In the genomic region with DNA sequence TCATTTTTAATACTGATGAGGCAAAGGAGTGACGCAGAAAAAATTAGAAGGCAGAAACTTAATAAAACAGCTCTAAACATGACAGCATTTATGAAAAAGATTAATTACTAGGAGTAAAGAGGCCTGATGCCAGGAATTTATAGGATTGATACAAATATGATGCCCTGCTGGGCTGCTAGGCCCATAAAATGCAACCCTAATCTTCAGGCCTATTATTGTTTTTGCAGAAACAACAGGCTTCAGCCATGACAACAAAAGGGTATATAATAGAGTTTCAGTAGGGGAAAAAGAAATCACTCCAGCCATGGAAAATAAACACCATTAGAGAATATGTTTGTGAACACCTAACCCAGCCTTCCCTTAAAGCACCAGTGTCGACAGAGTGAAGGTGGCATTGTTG, we compare ENCODE assay signal across 21 cellular contexts. TPM values are rescaled to one million over a fixed set of nuclear protein-coding genes. Genes with fewer than 3 reads are reported as not detected.
DNase-seq lines count a peak whose midpoint lies in the region; TF ChIP-seq lines count a peak whose summit lies in the region.
"Had no signal": no experiment of that assay in that cellular context is flagged by ENCODE, and none has a peak within 500 bp of the region (broad histone marks: within the 10 kb centered on the region; RNA-seq: fewer than 3 reads in every experiment).

No MANE protein-coding gene starts in this region.

- H3K9me3 ChIP-seq in endodermal cell (ENCODE audit: control insufficient read depth, low read length): no peaks in the 10 kb centered on the region
- H3K9me3 ChIP-seq: MG63 had no signal

- DNase-seq in NCI-H1105 treated with DMSO at 0.1 percent for 48 hours (lab: John Stamatoyannopoulos, UW): peak; percentile 11
- DNase-seq in NCI-H1105 (lab: John Stamatoyannopoulos, UW): no peak
- DNase-seq in NCI-H146 (lab: John Stamatoyannopoulos, UW): peak; percentile 41
- peak; percentile 32 for DNase-seq in NCI-H345 (lab: John Stamatoyannopoulos, UW)
- no peak for DNase-seq in endodermal cell
- no peak for DNase-seq in SW480 (ENCODE audit: low spot score)
- DNase-seq in activated T-helper 2 cell treated with anti-CD3 and anti-CD28 coated beads, Interferon-gamma antibody, Interleukin-2, Interleukin-4, amounts not matched to agents 10 μg/mL and 5 μg/mL and 100 μg/mL, durations not matched to agents 14 hours and 24 hours and 36 hours (ENCODE audit: low spot score): no peak
- DNase-seq in substantia nigra (lab: John Stamatoyannopoulos, UW): no peak
- DNase-seq: 8988T; CD4-positive, alpha-beta memory T cell; DMS79 treated with DMSO at 0.1 percent for 48 hours; HFFc6; Karpas-422; MG63; NCI-H1092; NCI-H2029 treated with DMSO at 0.1 percent for 48 hours; NCI-H510A; OCI-M1; SHP77 treated with DMSO at 0.1 percent for 48 hours had no signal

- no peaks in the 10 kb centered on the region for H3K27me3 ChIP-seq in endodermal cell (ENCODE audit: control insufficient read depth, insufficient read depth, low read length, poor library complexity, severe bottlenecking)
- H3K27me3 ChIP-seq: MG63 had no signal

- TF ChIP-seq CTCF in endodermal cell (conservative IDR thresholded peaks at IDR 0.05): no peak

- no peak overlapping the region for H3K4me3 ChIP-seq in endodermal cell (ENCODE audit: low read length)
- H3K4me3 ChIP-seq: MG63 had no signal

- H3K36me3 ChIP-seq in endodermal cell (ENCODE audit: control insufficient read depth, insufficient read depth, low read length): no peaks in the 10 kb centered on the region
- H3K36me3 ChIP-seq: MG63 had no signal

- H3K27ac ChIP-seq in endodermal cell (ENCODE audit: low read depth, low read length) (peak overlapping the region; percentile 25), substantia nigra (ENCODE audit: low read depth, low read length, poor library complexity, severe bottlenecking) (no peak overlapping the region)

- no peaks in the 10 kb centered on the region for H3K36me3 Mint-ChIP-seq in endodermal cell (ENCODE audit: low read depth)
- no peaks in the 10 kb centered on the region for H3K36me3 Mint-ChIP-seq in activated T-helper 2 cell treated with anti-CD3 and anti-CD28 coated beads, Interferon-gamma antibody, Interleukin-2, Interleukin-4, amounts not matched to agents 10 μg/mL and 5 μg/mL and 100 μg/mL, durations not matched to agents 14 hours and 24 hours and 36 hours (ENCODE audit: low read depth)
- H3K36me3 Mint-ChIP-seq: CD4-positive, alpha-beta memory T cell had no signal

- H3K4me3 Mint-ChIP-seq in endodermal cell: no peak overlapping the region
- no peak overlapping the region for H3K4me3 Mint-ChIP-seq in activated T-helper 2 cell treated with anti-CD3 and anti-CD28 coated beads, Interferon-gamma antibody, Interleukin-2, Interleukin-4, amounts not matched to agents 10 μg/mL and 5 μg/mL and 100 μg/mL, durations not matched to agents 14 hours and 24 hours and 36 hours (ENCODE audit: low read depth)
- H3K4me3 Mint-ChIP-seq: CD4-positive, alpha-beta memory T cell; HFFc6 had no signal

- no peaks in the 10 kb centered on the region for H3K9me3 Mint-ChIP-seq in endodermal cell
- no peaks in the 10 kb centered on the region for H3K9me3 Mint-ChIP-seq in activated T-helper 2 cell treated with anti-CD3 and anti-CD28 coated beads, Interferon-gamma antibody, Interleukin-2, Interleukin-4, amounts not matched to agents 10 μg/mL and 5 μg/mL and 100 μg/mL, durations not matched to agents 14 hours and 24 hours and 36 hours

- no peak overlapping the region for H3K9ac ChIP-seq in endodermal cell (ENCODE audit: extremely low read depth, low read length, poor library complexity, severe bottlenecking)

- H3K4me1 Mint-ChIP-seq in endodermal cell: peaks cover 18% of the 10 kb centered on the region
- no peaks in the 10 kb centered on the region for H3K4me1 Mint-ChIP-seq in activated T-helper 2 cell treated with anti-CD3 and anti-CD28 coated beads, Interferon-gamma antibody, Interleukin-2, Interleukin-4, amounts not matched to agents 10 μg/mL and 5 μg/mL and 100 μg/mL, durations not matched to agents 14 hours and 24 hours and 36 hours (ENCODE audit: low read depth)
- H3K4me1 Mint-ChIP-seq: CD4-positive, alpha-beta memory T cell had no signal

- H3K27me3 Mint-ChIP-seq in endodermal cell (ENCODE audit: insufficient read depth): peaks cover 2% of the 10 kb centered on the region
- H3K27me3 Mint-ChIP-seq in activated T-helper 2 cell treated with anti-CD3 and anti-CD28 coated beads, Interferon-gamma antibody, Interleukin-2, Interleukin-4, amounts not matched to agents 10 μg/mL and 5 μg/mL and 100 μg/mL, durations not matched to agents 14 hours and 24 hours and 36 hours (ENCODE audit: low read depth): peaks cover 4% of the 10 kb centered on the region

- no peak overlapping the region for H3K27ac Mint-ChIP-seq in endodermal cell
- no peak overlapping the region for H3K27ac Mint-ChIP-seq in activated T-helper 2 cell treated with anti-CD3 and anti-CD28 coated beads, Interferon-gamma antibody, Interleukin-2, Interleukin-4, amounts not matched to agents 10 μg/mL and 5 μg/mL and 100 μg/mL, durations not matched to agents 14 hours and 24 hours and 36 hours
- H3K27ac Mint-ChIP-seq: CD4-positive, alpha-beta memory T cell; HFFc6 had no signal

- intact Hi-C loops in activated T-helper 2 cell treated with anti-CD3 and anti-CD28 coated beads, Interferon-gamma antibody, Interleukin-2, Interleukin-4, amounts not matched to agents 10 μg/mL and 5 μg/mL and 100 μg/mL, durations not matched to agents 14 hours and 24 hours and 36 hours (cut with micrococcal nuclease): no loop called here

- 93% methylated on average over 2 of the region's 2 CpGs; no CpG with 5 or more reads in 1 of the 2 experiments for WGBS in endodermal cell (ENCODE audit: insufficient coverage in 1 of 2, insufficient read length in 1 of 2), 2 experiments

- H3K4me1 ChIP-seq in endodermal cell (ENCODE audit: control insufficient read depth, insufficient read depth, low read length): no peaks in the 10 kb centered on the region

RNA-seq across cellular contexts. Expression of gene OTX2, which starts 50.6 kb away (rescaled TPM):
- total RNA-seq in endodermal cell: 100 to 1,000 TPM; 321 to 348 TPM
- 103 TPM for polyA plus RNA-seq in endodermal cell (2013, experiment 1 of 2)
- polyA plus RNA-seq in endodermal cell (2013, experiment 2 of 2): 110 TPM
- not detected in 2 replicates for total RNA-seq in activated T-helper 2 cell treated with anti-CD3 and anti-CD28 coated beads, Interferon-gamma antibody, Interleukin-2, Interleukin-4, amounts not matched to agents 10 μg/mL and 5 μg/mL and 100 μg/mL, durations not matched to agents 14 hours and 24 hours and 36 hours
- total RNA-seq: CD4-positive, alpha-beta memory T cell; HFFc6; RPMI7951 had no signal
- polyA plus RNA-seq: BJ; CD4-positive, alpha-beta memory T cell had no signal

Comparison
In these comparisons a context has a peak if more than half of its experiments do, and no peak if none do; other contexts are left out.
1. DNase-seq: peak in NCI-H1105 treated with DMSO at 0.1 percent for 48 hours (single experiment), NCI-H146 (single experiment) and NCI-H345 (single experiment); none in NCI-H1105 (single experiment), endodermal cell (single experiment), SW480 (single experiment), activated T-helper 2 cell treated with anti-CD3 and anti-CD28 coated beads, Interferon-gamma antibody, Interleukin-2, Interleukin-4, amounts not matched to agents 10 μg/mL and 5 μg/mL and 100 μg/mL, durations not matched to agents 14 hours and 24 hours and 36 hours (single experiment) and substantia nigra (0 of 49).
2. RNA of gene OTX2, which starts 50.6 kb away (total RNA-seq): 321 to 348 TPM in endodermal cell; not detected in activated T-helper 2 cell treated with anti-CD3 and anti-CD28 coated beads, Interferon-gamma antibody, Interleukin-2, Interleukin-4, amounts not matched to agents 10 μg/mL and 5 μg/mL and 100 μg/mL, durations not matched to agents 14 hours and 24 hours and 36 hours; every median in the first group is over 100 times any median in the second.